8 cellular contexts compared by ENCODE assay signal in genomic region chr21:45973475-45974072, GRCh38. TPM values are rescaled to one million over a fixed set of nuclear protein-coding genes. Genes with fewer than 3 reads are reported as not detected.
DNase-seq lines count a peak whose midpoint lies in the region; ATAC-seq and TF ChIP-seq lines count a peak whose summit lies in the region.

No MANE protein-coding gene starts in this region.

- no peak for TF ChIP-seq POLR2A in adrenal gland (IDR thresholded peaks at IDR 0.05)
- no peak for TF ChIP-seq POLR2A in GM18505 (IDR thresholded peaks at IDR 0.05; ENCODE audit: borderline replicate concordance, extremely low read depth, insufficient read depth, insufficient read length)

- no peaks in the 10 kb centered on the region for H3K79me2 ChIP-seq in KMS-11 (ENCODE audit: insufficient read depth, low read depth)

- intact Hi-C loops in adrenal gland (cut with DNase I) (loop anchor here in 1 of 2 donors (10.0 kb wide), 1 partner anchor 121 kb away; the partner anchor contains the start of gene COL6A2), left ventricle myocardium inferior (cut with micrococcal nuclease) (loop anchor here (10.0 kb wide), 1 partner anchor 131 kb away; no protein-coding TSS in a partner anchor)

- H3K9me3 ChIP-seq in adrenal gland (replicated peaks in 1 of 3) (no peaks in the 10 kb centered on the region), left ventricle myocardium inferior (replicated peaks) (no peaks in the 10 kb centered on the region)

- ATAC-seq in GM18505 (IDR thresholded peaks at IDR 0.05; ENCODE audit: unreplicated experiment), result no peak

- no peak overlapping the region for H3K9ac ChIP-seq in KMS-11

- H2AFZ ChIP-seq in KMS-11 (ENCODE audit: low read depth), result peak overlapping the region; percentile 67

- H3K27ac ChIP-seq in KMS-11, result no peak overlapping the region
- peak overlapping the region in 4 of 5 donors; percentile 51 to 93 (median 85) for H3K27ac ChIP-seq in adrenal gland
- H3K27ac ChIP-seq in left ventricle myocardium inferior (replicated peaks), result peak overlapping the region; percentile 97

- WGBS in adrenal gland, 4 donors, result 2 to 6% (median 3%) methylated on average over 9 to 38 of the region's 38 CpGs

- H3K36me3 ChIP-seq in KMS-11 (ENCODE audit: insufficient read depth), result no peaks in the 10 kb centered on the region
- no peaks in the 10 kb centered on the region for H3K36me3 ChIP-seq in adrenal gland (replicated peaks in 1 of 2)
- no peaks in the 10 kb centered on the region for H3K36me3 ChIP-seq in left ventricle myocardium inferior

- peak overlapping the region; percentile 54 for H3K4me2 ChIP-seq in KMS-11

- no peaks in the 10 kb centered on the region for H4K20me1 ChIP-seq in KMS-11 (ENCODE audit: insufficient read depth)

- no peaks in the 10 kb centered on the region for H3K4me1 ChIP-seq in KMS-11 (ENCODE audit: low read depth, poor library complexity, severe bottlenecking)
- peaks cover 13 to 33% of the 10 kb centered on the region in 2 donors for H3K4me1 ChIP-seq in adrenal gland (replicated peaks in 1 of 2)
- H3K4me1 ChIP-seq in left ventricle myocardium inferior, result peaks cover 71% of the 10 kb centered on the region

- DNase-seq in GM03348 (ENCODE audit: low spot score) (peak; percentile 86), T-helper 1 cell (peak; percentile 45 to 75 (median 64)), adrenal gland (peak; percentile 63 to 85 (median 74)), left ventricle myocardium inferior (peak; percentile 87), pulmonary artery endothelial cell (ENCODE audit: low read depth, low spot score) (peak; percentile 17), ureter (ENCODE audit: low spot score) (peak; percentile 87)

- H3K4me3 ChIP-seq in KMS-11 (IDR thresholded peaks at IDR 0.05; ENCODE audit: insufficient read depth, low read depth, low read length), result no peak overlapping the region
- peak overlapping the region; percentile 1 to 63 (median 36) for H3K4me3 ChIP-seq in adrenal gland
- H3K4me3 ChIP-seq in left ventricle myocardium inferior, result peak overlapping the region; percentile 69

- H3K27me3 ChIP-seq in KMS-11 (ENCODE audit: insufficient read depth, low read depth), result peaks cover 58% of the 10 kb centered on the region
- no peaks in the 10 kb centered on the region for H3K27me3 ChIP-seq in adrenal gland
- no peaks in the 10 kb centered on the region for H3K27me3 ChIP-seq in left ventricle myocardium inferior (ENCODE audit: low read depth)

- TF ChIP-seq CTCF in KMS-11 (conservative IDR thresholded peaks at IDR 0.05; ENCODE audit: low read depth, low read length), result peak; percentile 28; the same call in 1 of the 2 replicates
- peak; percentile 26 to 62 (median 53) for TF ChIP-seq CTCF in adrenal gland (IDR thresholded peaks at IDR 0.05)
- peak; percentile 81 for TF ChIP-seq CTCF in left ventricle myocardium inferior (IDR thresholded peaks at IDR 0.05; ENCODE audit: borderline replicate concordance)

RNA-seq across cellular contexts. Expression of gene COL6A1, which starts 8.0 kb away (rescaled TPM):
- 100 to 1,000 TPM in 7 of 8 donors, 10 to 100 TPM in 1; 70.4 to 362 (median 151) TPM for total RNA-seq in adrenal gland
- 100 to 1,000 TPM in 2 of 3 donors, 10 to 100 TPM in 1; 22.3 to 490 (median 341) TPM for polyA plus RNA-seq in adrenal gland
- 154 TPM for total RNA-seq in left ventricle myocardium inferior
- total RNA-seq in pulmonary artery endothelial cell, result 15.8 and 18.7 TPM in 2 replicates
- 289 TPM for total RNA-seq in ureter

Comparison
In these comparisons a context has a peak if more than half of its experiments do, and no peak if none do; other contexts are left out.
1. DNase-seq: peak in every context shown above with its lines; median percentile 87 in left ventricle myocardium inferior; 87 in ureter; 86 in GM03348; 74 in adrenal gland; 64 in T-helper 1 cell; 17 in pulmonary artery endothelial cell.
2. CTCF ChIP-seq: peak in every context shown above with its lines; median percentile 81 in left ventricle myocardium inferior; 53 in adrenal gland; 28 in KMS-11.